23 cellular contexts compared by ENCODE assay signal in genomic region chr19:2853015-2853606, GRCh38. TPM values are rescaled to one million over a fixed set of nuclear protein-coding genes. Genes with fewer than 3 reads are reported as not detected.
"Had no signal": no experiment of that assay in that cellular context is flagged by ENCODE, and none has a peak within 500 bp of the region (broad histone marks: within the 10 kb centered on the region; RNA-seq: fewer than 3 reads in every experiment).

No MANE protein-coding gene starts in this region.

- DNase-seq: activated CD4-positive, alpha-beta memory T cell treated with anti-CD3 and anti-CD28 coated beads, Interleukin-2, amount 10 ng/mL, durations not matched to agents 7 days and 5 days; activated CD4-positive, alpha-beta T cell treated with anti-CD3 and anti-CD28 coated beads for 48 hours; activated effector memory CD4-positive, alpha-beta T cell treated with Interleukin-2 at 50 U/mL for 16 hours; activated naive CD4-positive, alpha-beta T cell treated with anti-CD3 and anti-CD28 coated beads, Interleukin-2, amount 10 ng/mL, durations not matched to agents 7 days and 5 days; activated T-cell treated with anti-CD3 and anti-CD28 coated beads, Interleukin-2, amount 50 U/mL, for 72 hours; anterior cingulate cortex; heart left ventricle; islet precursor cell; naive thymus-derived CD8-positive, alpha-beta T cell; sigmoid colon; stimulated activated CD4-positive, alpha-beta T cell treated with anti-CD3 and anti-CD28 coated beads, Interleukin-2, amount 100 ng/mL, for 48 hours; stimulated activated CD8-positive, alpha-beta memory T cell treated with anti-CD3 and anti-CD28 coated beads, Interleukin-4, amount 100 ng/mL, for 48 hours; stimulated activated naive B cell treated with anti-CD40 and anti-IgM and Interleukin-4, amounts not matched to agents 10 μg/mL and 1 μg/mL and 100 μg/mL, for 72 hours; T-helper 17 cell; testis; trophoblast cell; uterus had no signal

- H3K4me1 Mint-ChIP-seq: brain, neural progenitor cell had no signal

- H2AFZ ChIP-seq: neural progenitor cell had no signal

- ATAC-seq: activated T-cell treated with anti-CD3 and anti-CD28 coated beads, Interleukin-2, amount 50 U/mL, for 72 hours; heart left ventricle; naive thymus-derived CD8-positive, alpha-beta T cell; stimulated activated naive B cell treated with anti-CD40 and anti-IgM and Interleukin-4, amounts not matched to agents 10 μg/mL and 1 μg/mL and 100 μg/mL, for 72 hours; T-helper 17 cell had no signal

- H3K9ac ChIP-seq: neural progenitor cell had no signal

- H3K9me3 ChIP-seq: testis had no signal

- H3K4me3 Mint-ChIP-seq: activated CD4-positive, alpha-beta memory T cell treated with anti-CD3 and anti-CD28 coated beads, Interleukin-2, amount 10 ng/mL, durations not matched to agents 7 days and 5 days; activated naive CD4-positive, alpha-beta T cell treated with anti-CD3 and anti-CD28 coated beads, Interleukin-2, amount 10 ng/mL, durations not matched to agents 7 days and 5 days; activated T-cell treated with anti-CD3 and anti-CD28 coated beads, Interleukin-2, amount 50 U/mL, for 72 hours; brain; neural progenitor cell; stimulated activated naive B cell treated with anti-CD40 and anti-IgM and Interleukin-4, amounts not matched to agents 10 μg/mL and 1 μg/mL and 100 μg/mL, for 72 hours; T-helper 17 cell had no signal

- H3K27ac ChIP-seq: epithelial cell of prostate, heart left ventricle, neural progenitor cell, sigmoid colon, testis, uterus had no signal

- H3K27me3 Mint-ChIP-seq: activated CD4-positive, alpha-beta memory T cell treated with anti-CD3 and anti-CD28 coated beads, Interleukin-2, amount 10 ng/mL, durations not matched to agents 7 days and 5 days; activated naive CD4-positive, alpha-beta T cell treated with anti-CD3 and anti-CD28 coated beads, Interleukin-2, amount 10 ng/mL, durations not matched to agents 7 days and 5 days; naive thymus-derived CD8-positive, alpha-beta T cell; stimulated activated naive B cell treated with anti-CD40 and anti-IgM and Interleukin-4, amounts not matched to agents 10 μg/mL and 1 μg/mL and 100 μg/mL, for 72 hours; T-helper 17 cell had no signal

- H3K4me3 ChIP-seq: heart left ventricle, lung, neural progenitor cell, sigmoid colon, testis, uterus had no signal

- H3K27ac Mint-ChIP-seq: activated CD4-positive, alpha-beta memory T cell treated with anti-CD3 and anti-CD28 coated beads, Interleukin-2, amount 10 ng/mL, durations not matched to agents 7 days and 5 days; activated naive CD4-positive, alpha-beta T cell treated with anti-CD3 and anti-CD28 coated beads, Interleukin-2, amount 10 ng/mL, durations not matched to agents 7 days and 5 days; activated T-cell treated with anti-CD3 and anti-CD28 coated beads, Interleukin-2, amount 50 U/mL, for 72 hours; brain; neural progenitor cell; stimulated activated naive B cell treated with anti-CD40 and anti-IgM and Interleukin-4, amounts not matched to agents 10 μg/mL and 1 μg/mL and 100 μg/mL, for 72 hours; T-helper 17 cell had no signal

- H3K27me3 ChIP-seq: heart left ventricle, neural progenitor cell, sigmoid colon, testis, uterus had no signal

- H3K4me2 ChIP-seq: neural progenitor cell had no signal

- H3K4me1 ChIP-seq: heart left ventricle, neural progenitor cell, sigmoid colon, testis, uterus had no signal

- H3K36me3 ChIP-seq: uterus had no signal

RNA-seq across cellular contexts. Expression of gene ZNF556, which starts 14.0 kb away (rescaled TPM):
- total RNA-seq: activated CD4-positive, alpha-beta memory T cell treated with anti-CD3 and anti-CD28 coated beads, Interleukin-2, amount 10 ng/mL, durations not matched to agents 7 days and 5 days; cardiac septum; dermis microvascular lymphatic vessel endothelial cell; lung; naive thymus-derived CD8-positive, alpha-beta T cell; sigmoid colon; T-helper 17 cell had no signal
- polyA plus RNA-seq: heart left ventricle; naive thymus-derived CD8-positive, alpha-beta T cell; sigmoid colon had no signal
